In genomic region chr1:43754892-43755291, GRCh38 we compare ENCODE assay signal across 29 cellular contexts.
"Had no signal": no experiment of that assay in that cellular context is flagged by ENCODE, and none has a peak within 500 bp of the region (broad histone marks: within the 10 kb centered on the region; RNA-seq: fewer than 3 reads in every experiment).

No MANE protein-coding gene starts in this region.

- H3K27me3 Mint-ChIP-seq: stimulated activated memory B cell treated with anti-CD40 and anti-IgM and Interleukin-4, amounts not matched to agents 10 μg/mL and 1 μg/mL and 100 μg/mL, for 72 hours; stimulated activated naive B cell treated with anti-CD40 and anti-IgM and Interleukin-4, amounts not matched to agents 10 μg/mL and 1 μg/mL and 100 μg/mL, for 72 hours; stimulated activated naive CD8-positive, alpha-beta T cell treated with anti-CD3 and anti-CD28 coated beads, Interleukin-15, amount 100 ng/mL, for 72 hours; stimulated activated naive CD8-positive, alpha-beta T cell treated with anti-CD3 and anti-CD28 coated beads, Interleukin-15, Interleukin-2, amounts not matched to agents 100 ng/mL and 50 ng/mL, for 24 hours; type B pancreatic cell had no signal

- FAIRE-seq: urothelium cell line had no signal

- H3K4me1 ChIP-seq: suprapubic skin, testis, tibial artery, tibial nerve, upper lobe of left lung, upper lobe of right lung, uterus, vagina had no signal

- H3K4me3 ChIP-seq: stomach, suprapubic skin, testis, thoracic aorta, thyroid gland, tibial artery, tibial nerve, transverse colon, upper lobe of left lung, upper lobe of right lung, uterus, vagina had no signal

- H3K27ac Mint-ChIP-seq: stimulated activated effector memory CD8-positive, alpha-beta T cell treated with anti-CD3 and anti-CD28 coated beads, Interleukin-12 subunit alpha, Interleukin-12 subunit beta, amount 100 ng/mL, for 72 hours; stimulated activated memory B cell treated with anti-CD40 and anti-IgM and Interleukin-4, amounts not matched to agents 10 μg/mL and 1 μg/mL and 100 μg/mL, for 72 hours; stimulated activated naive B cell treated with anti-CD40 and anti-IgM and Interleukin-4, amounts not matched to agents 10 μg/mL and 1 μg/mL and 100 μg/mL, for 72 hours; stimulated activated naive CD8-positive, alpha-beta T cell treated with anti-CD3 and anti-CD28 coated beads, Interleukin-15, amount 100 ng/mL, for 72 hours; stimulated activated naive CD8-positive, alpha-beta T cell treated with anti-CD3 and anti-CD28 coated beads, Interleukin-15, Interleukin-2, amounts not matched to agents 100 ng/mL and 50 ng/mL, for 24 hours; type B pancreatic cell had no signal

- DNase-seq: stimulated activated CD4-positive, alpha-beta T cell treated with anti-CD3 and anti-CD28 coated beads, Interleukin-2, amount 100 ng/mL, for 48 hours; stimulated activated CD4-positive, alpha-beta T cell treated with anti-CD3 and anti-CD28 coated beads, Interleukin-4, amount 100 ng/mL, for 1 hour; stimulated activated CD4-positive, alpha-beta T cell treated with anti-CD3 and anti-CD28 coated beads, Interleukin-4, amount 100 ng/mL, for 24 hours; stimulated activated CD4-positive, alpha-beta T cell treated with anti-CD3 and anti-CD28 coated beads, Interleukin-4, amount 100 ng/mL, for 4 hours; stimulated activated CD8-positive, alpha-beta memory T cell treated with anti-CD3 and anti-CD28 coated beads, Interleukin-4, amount 100 ng/mL, for 48 hours; stimulated activated naive B cell treated with anti-CD40 and anti-IgM and Interleukin-4, amounts not matched to agents 10 μg/mL and 1 μg/mL and 100 μg/mL, for 72 hours; stimulated activated naive CD4-positive, alpha-beta T cell; stimulated activated naive CD4-positive, alpha-beta T cell treated with Interleukin-2 at 50 U/mL for 16 hours; stimulated activated naive CD8-positive, alpha-beta T cell treated with anti-CD3 and anti-CD28 coated beads, Interleukin-15, amount 100 ng/mL, for 72 hours; stimulated activated naive CD8-positive, alpha-beta T cell treated with anti-CD3 and anti-CD28 coated beads, Interleukin-15, Interleukin-2, amounts not matched to agents 100 U/mL and 50 U/mL, for 24 hours; stomach; substantia nigra; testis; thyroid gland; tibial artery; transverse colon; trophoblast cell; upper lobe of left lung; upper lobe of right lung; uterus had no signal

- H3K27me3 ChIP-seq: stomach, suprapubic skin, testis, thyroid gland, tibial artery, tibial nerve, transverse colon, upper lobe of left lung, upper lobe of right lung, uterus, vagina had no signal

- H3K4me3 Mint-ChIP-seq: stimulated activated effector memory CD8-positive, alpha-beta T cell treated with anti-CD3 and anti-CD28 coated beads, Interleukin-12 subunit alpha, Interleukin-12 subunit beta, amount 100 ng/mL, for 72 hours; stimulated activated memory B cell treated with anti-CD40 and anti-IgM and Interleukin-4, amounts not matched to agents 10 μg/mL and 1 μg/mL and 100 μg/mL, for 72 hours; stimulated activated naive CD8-positive, alpha-beta T cell treated with anti-CD3 and anti-CD28 coated beads, Interleukin-15, amount 100 ng/mL, for 72 hours; stimulated activated naive CD8-positive, alpha-beta T cell treated with anti-CD3 and anti-CD28 coated beads, Interleukin-15, Interleukin-2, amounts not matched to agents 100 ng/mL and 50 ng/mL, for 24 hours; type B pancreatic cell had no signal

- H3K9me3 ChIP-seq: stomach, suprapubic skin, testis, thoracic aorta, thyroid gland, tibial artery, tibial nerve, transverse colon, upper lobe of left lung, upper lobe of right lung, uterus, vagina had no signal

- H3K36me3 ChIP-seq: stomach, suprapubic skin, thyroid gland, transverse colon, upper lobe of left lung, upper lobe of right lung, uterus, vagina had no signal

- H3K9me3 Mint-ChIP-seq: stimulated activated effector memory CD8-positive, alpha-beta T cell treated with anti-CD3 and anti-CD28 coated beads, Interleukin-12 subunit alpha, Interleukin-12 subunit beta, amount 100 ng/mL, for 72 hours; stimulated activated memory B cell treated with anti-CD40 and anti-IgM and Interleukin-4, amounts not matched to agents 10 μg/mL and 1 μg/mL and 100 μg/mL, for 72 hours; stimulated activated naive B cell treated with anti-CD40 and anti-IgM and Interleukin-4, amounts not matched to agents 10 μg/mL and 1 μg/mL and 100 μg/mL, for 72 hours; stimulated activated naive CD8-positive, alpha-beta T cell treated with anti-CD3 and anti-CD28 coated beads, Interleukin-15, amount 100 ng/mL, for 72 hours; stimulated activated naive CD8-positive, alpha-beta T cell treated with anti-CD3 and anti-CD28 coated beads, Interleukin-15, Interleukin-2, amounts not matched to agents 100 ng/mL and 50 ng/mL, for 24 hours; type B pancreatic cell had no signal

- H3K4me1 Mint-ChIP-seq: stimulated activated effector memory CD8-positive, alpha-beta T cell treated with anti-CD3 and anti-CD28 coated beads, Interleukin-12 subunit alpha, Interleukin-12 subunit beta, amount 100 ng/mL, for 72 hours had no signal

- H3K27ac ChIP-seq: stomach, suprapubic skin, testis, thoracic aorta, thyroid gland, tibial artery, tibial nerve, transverse colon, upper lobe of left lung, upper lobe of right lung, uterus, vagina had no signal

- ATAC-seq: stimulated activated effector memory CD8-positive, alpha-beta T cell treated with anti-CD3 and anti-CD28 coated beads, Interleukin-12 subunit alpha, Interleukin-12 subunit beta, amount 100 ng/mL, for 72 hours; stimulated activated memory B cell treated with anti-CD40 and anti-IgM and Interleukin-4, amounts not matched to agents 10 μg/mL and 1 μg/mL and 100 μg/mL, for 72 hours; stimulated activated naive B cell treated with anti-CD40 and anti-IgM and Interleukin-4, amounts not matched to agents 10 μg/mL and 1 μg/mL and 100 μg/mL, for 72 hours; stimulated activated naive CD8-positive, alpha-beta T cell treated with anti-CD3 and anti-CD28 coated beads, Interleukin-15, amount 100 ng/mL, for 72 hours; stimulated activated naive CD8-positive, alpha-beta T cell treated with anti-CD3 and anti-CD28 coated beads, Interleukin-15, Interleukin-2, amounts not matched to agents 100 U/mL and 50 U/mL, for 24 hours; upper lobe of right lung had no signal
